ENCODE assay signal across 25 cellular contexts in genomic region chr3:43023766-43024165, GRCh38. TPM values are rescaled to one million over a fixed set of nuclear protein-coding genes. Genes with fewer than 3 reads are reported as not detected.
A peak's percentile ranks its signal among the peaks of the same experiment; 100 is the strongest.
DNase-seq lines count a peak whose midpoint lies in the region; ATAC-seq, FAIRE-seq and TF ChIP-seq lines count a peak whose summit lies in the region.
"Had no signal": no experiment of that assay in that cellular context is flagged by ENCODE, and none has a peak within 500 bp of the region (broad histone marks: within the 10 kb centered on the region; RNA-seq: fewer than 3 reads in every experiment).

No MANE protein-coding gene starts in this region.

- FAIRE-seq in GM12892 (lab: Jason Lieb, UNC), result no peak
- FAIRE-seq: GM18507, keratinocyte had no signal

- H3K27ac ChIP-seq in OCI-LY3 (ENCODE audit: low read length), result peak overlapping the region; percentile 61
- H3K27ac ChIP-seq: body of pancreas, foreskin keratinocyte, GM23248, hepatocyte, tibial artery, VCaP had no signal

- no peaks in the 10 kb centered on the region for H3K9me3 ChIP-seq in OCI-LY3 (ENCODE audit: insufficient read depth, low read length)
- H3K9me3 ChIP-seq: body of pancreas, tibial artery had no signal

- H2AFZ ChIP-seq in OCI-LY3 (ENCODE audit: low read depth, low read length), result peak overlapping the region; percentile 62
- H2AFZ ChIP-seq: GM23248, hepatocyte had no signal

- H3K4me3 Mint-ChIP-seq in dendritic cell treated with granulocyte-macrophage colony-stimulating factor and Interleukin-4, amounts not matched to agents 40 ng/mL and 50 ng/mL, for 4 days, result no peak overlapping the region
- no peak overlapping the region for H3K4me3 Mint-ChIP-seq in type B pancreatic cell

- H3K4me1 Mint-ChIP-seq in dendritic cell treated with granulocyte-macrophage colony-stimulating factor and Interleukin-4, amounts not matched to agents 40 ng/mL and 50 ng/mL, for 4 days (ENCODE audit: low read depth), result peaks cover 17% of the 10 kb centered on the region
- H3K4me1 Mint-ChIP-seq in type B pancreatic cell (ENCODE audit: unreplicated experiment), result peaks cover 8% of the 10 kb centered on the region

- H3K27ac Mint-ChIP-seq in dendritic cell treated with granulocyte-macrophage colony-stimulating factor and Interleukin-4, amounts not matched to agents 40 ng/mL and 50 ng/mL, for 4 days, result peak overlapping the region; percentile 11
- H3K27ac Mint-ChIP-seq in type B pancreatic cell, result no peak overlapping the region

- H3K27me3 Mint-ChIP-seq in dendritic cell treated with granulocyte-macrophage colony-stimulating factor and Interleukin-4, amounts not matched to agents 40 ng/mL and 50 ng/mL, for 4 days, result no peaks in the 10 kb centered on the region
- H3K27me3 Mint-ChIP-seq in type B pancreatic cell, result peaks cover 6% of the 10 kb centered on the region

- H3K36me3 Mint-ChIP-seq in dendritic cell treated with granulocyte-macrophage colony-stimulating factor and Interleukin-4, amounts not matched to agents 40 ng/mL and 50 ng/mL, for 4 days (ENCODE audit: low read depth), result peaks cover 8% of the 10 kb centered on the region
- H3K36me3 Mint-ChIP-seq in type B pancreatic cell, result no peaks in the 10 kb centered on the region

- ATAC-seq in Right ventricle myocardium inferior, result no peak
- ATAC-seq in HG03025 (IDR thresholded peaks at IDR 0.05; ENCODE audit: low FRiP score, unreplicated experiment), result no peak
- ATAC-seq: body of pancreas, foreskin keratinocyte, right cardiac atrium had no signal

- no peaks in the 10 kb centered on the region for H4K20me1 ChIP-seq in OCI-LY3 (ENCODE audit: insufficient read depth, low read length)

- no peaks in the 10 kb centered on the region for H3K79me2 ChIP-seq in OCI-LY3 (ENCODE audit: low read length)
- H3K79me2 ChIP-seq: hepatocyte had no signal

- peak overlapping the region; percentile 38 for H3K4me3 ChIP-seq in OCI-LY3 (ENCODE audit: low read length)
- H3K4me3 ChIP-seq: body of pancreas, GM23248, hepatocyte, lung, tibial artery had no signal

- intact Hi-C loops in cardiac septum (cut with DNase I) (no loop called here), Right ventricle myocardium inferior (cut with DNase I) (no loop called here)
- intact Hi-C loops in dendritic cell treated with granulocyte-macrophage colony-stimulating factor and Interleukin-4, amounts not matched to agents 40 ng/mL and 50 ng/mL, for 4 days (cut with micrococcal nuclease), result no loop called here

- H3K36me3 ChIP-seq in OCI-LY3 (replicated peaks; ENCODE audit: low read depth, low read length), result no peaks in the 10 kb centered on the region
- H3K36me3 ChIP-seq: tibial artery had no signal

- TF ChIP-seq CTCF in OCI-LY3 (IDR thresholded peaks at IDR 0.05; ENCODE audit: low read depth, low read length) (no peak), type B pancreatic cell (conservative IDR thresholded peaks at IDR 0.05) (no peak)

- no peaks in the 10 kb centered on the region for H3K9me3 Mint-ChIP-seq in dendritic cell treated with granulocyte-macrophage colony-stimulating factor and Interleukin-4, amounts not matched to agents 40 ng/mL and 50 ng/mL, for 4 days
- H3K9me3 Mint-ChIP-seq in type B pancreatic cell, result no peaks in the 10 kb centered on the region

- H3K4me2 ChIP-seq in OCI-LY3 (ENCODE audit: low read length), result peak overlapping the region; percentile 64
- H3K4me2 ChIP-seq: hepatocyte had no signal

- no peak for TF ChIP-seq POLR2A in GM12892 (IDR thresholded peaks at IDR 0.05; ENCODE audit: low read depth, low read length)

- H3K4me1 ChIP-seq in OCI-LY3 (ENCODE audit: low read length), result peaks cover 32% of the 10 kb centered on the region
- H3K4me1 ChIP-seq: body of pancreas, foreskin keratinocyte had no signal

- peaks cover 10% of the 10 kb centered on the region; the same call in 1 of the 2 replicates for H3K27me3 ChIP-seq in OCI-LY3 (ENCODE audit: low read depth, low read length)
- H3K27me3 ChIP-seq: body of pancreas, hepatocyte, tibial artery had no signal

- H3K9ac ChIP-seq in OCI-LY3 (ENCODE audit: low read length), result peak overlapping the region; percentile 41; the same call in 1 of the 2 replicates
- H3K9ac ChIP-seq: GM23248 had no signal

- DNase-seq in cardiac septum (ENCODE audit: low spot score), result peak; percentile 44
- DNase-seq in Right ventricle myocardium inferior (ENCODE audit: missing footprints), result no peak
- DNase-seq in type B pancreatic cell (ENCODE audit: extremely low spot score, unreplicated experiment), result peak; percentile 29
- DNase-seq in iPS-NIHi11 (ENCODE audit: low spot score), result no peak
- no peak for DNase-seq in GM12892 (ENCODE audit: insufficient read length)
- DNase-seq: body of pancreas, EL, foreskin keratinocyte, GM23248, NCI-H2171, NCI-H526, right cardiac atrium, Right ventricle myocardium superior, SW 1271, tibial artery had no signal

RNA-seq across cellular contexts. Expression of gene GASK1A, which starts 44.7 kb away (rescaled TPM):
- total RNA-seq in cardiac septum, result 0.16 TPM
- total RNA-seq in Right ventricle myocardium inferior, result 0.92 TPM
- total RNA-seq in type B pancreatic cell (ENCODE audit: low replicate concordance), result 0.36 and 0.89 TPM in 2 replicates
- not detected for polyA plus RNA-seq in GM12892 (2012; ENCODE audit: missing spikeins)
- total RNA-seq: myocyte, osteocyte had no signal

Comparison
In these comparisons a context has a peak if more than half of its experiments do, and no peak if none do; other contexts are left out.
1. DNase-seq: peak in cardiac septum (single experiment) and type B pancreatic cell (single experiment); none in Right ventricle myocardium inferior (single experiment), iPS-NIHi11 (single experiment) and GM12892 (single experiment).